In the genomic region with DNA sequence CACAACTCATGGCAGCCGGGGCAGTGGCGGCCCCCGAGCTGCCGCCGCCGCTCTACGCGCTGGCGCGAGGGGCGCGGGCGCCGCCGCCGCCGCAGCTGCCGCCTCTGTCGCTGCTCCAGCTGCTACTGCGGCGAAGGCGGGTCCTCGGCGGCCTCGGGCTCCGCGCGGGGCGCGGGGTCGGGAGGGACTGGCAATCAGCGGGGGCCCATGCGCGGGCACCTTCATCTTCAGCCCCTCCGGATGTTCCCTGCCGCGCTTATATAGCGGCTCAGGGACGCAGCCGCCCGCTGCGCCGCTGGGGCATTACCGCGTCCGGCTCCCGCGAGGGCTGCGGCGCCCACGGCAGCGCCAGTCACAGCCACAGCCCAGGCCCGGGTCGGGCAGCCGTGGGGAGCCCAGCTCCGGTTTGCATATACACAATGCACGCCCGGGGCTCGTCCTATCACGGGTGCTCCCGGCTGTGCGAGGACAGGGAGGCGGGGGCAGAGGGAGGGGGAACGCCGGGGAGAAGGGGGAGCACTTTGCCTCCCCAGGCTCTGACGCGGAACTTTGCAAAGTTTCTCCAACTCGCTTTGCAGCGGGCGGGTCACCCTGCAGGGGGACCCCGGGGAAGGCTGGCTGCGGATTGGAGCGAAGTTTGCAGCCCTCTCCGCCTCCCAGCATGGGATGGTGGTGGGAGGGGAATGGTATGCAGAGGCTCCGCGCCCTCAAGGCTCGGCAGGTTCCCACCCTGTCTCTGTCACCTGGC, we compare ENCODE assay signal across 8 cellular contexts. TPM values are rescaled to one million over a fixed set of nuclear protein-coding genes. Genes with fewer than 3 reads are reported as not detected.
DNase-seq lines count a peak whose midpoint lies in the region; ATAC-seq lines count a peak whose summit lies in the region.

A gene with protein sequence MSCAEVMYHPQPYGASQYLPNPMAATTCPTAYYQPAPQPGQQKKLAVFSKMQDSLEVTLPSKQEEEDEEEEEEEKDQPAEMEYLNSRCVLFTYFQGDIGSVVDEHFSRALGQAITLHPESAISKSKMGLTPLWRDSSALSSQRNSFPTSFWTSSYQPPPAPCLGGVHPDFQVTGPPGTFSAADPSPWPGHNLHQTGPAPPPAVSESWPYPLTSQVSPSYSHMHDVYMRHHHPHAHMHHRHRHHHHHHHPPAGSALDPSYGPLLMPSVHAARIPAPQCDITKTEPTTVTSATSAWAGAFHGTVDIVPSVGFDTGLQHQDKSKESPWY (minus strand): TSS at position 416 of the 748 bp plus-strand sequence. CDS start 406 bp downstream, at position 10.

- no peak within 1 kb of the TSS for H3K27ac Mint-ChIP-seq in T-helper 2 cell treated with Interferon-gamma antibody and Interleukin-4, amounts not matched to agents 5 μg/mL and 100 μg/mL, for 36 hours

- H3K36me3 Mint-ChIP-seq in T-helper 2 cell treated with Interferon-gamma antibody and Interleukin-4, amounts not matched to agents 5 μg/mL and 100 μg/mL, for 36 hours (ENCODE audit: low read depth), result no peaks in the 10 kb centered on the region

- H3K4me1 ChIP-seq in aorta (ENCODE audit: control insufficient read depth in 1 of 2, insufficient read depth in 2 of 2, low read length in 2 of 2), result peaks cover 1 to 3% of the 10 kb centered on the region in 2 donors

- intact Hi-C loops in aorta (cut with DNase I), result loop anchor here (5.0 kb wide), 2 partner anchors 96 to 199 kb away; no protein-coding TSS in a partner anchor

- H3K4me3 ChIP-seq in aorta (ENCODE audit: low read length in 2 of 2), result peak within 1 kb of the TSS; percentile 80 to 89

- ATAC-seq in HG02759 (IDR thresholded peaks at IDR 0.05; ENCODE audit: unreplicated experiment) (peak; percentile 62), aorta (ENCODE audit: low FRiP score) (peak; percentile 89)

- WGBS in aorta, 2 donors, result 0% methylated on average over 62 to 77 of the region's 77 CpGs

- H3K9me3 Mint-ChIP-seq in T-helper 2 cell treated with Interferon-gamma antibody and Interleukin-4, amounts not matched to agents 5 μg/mL and 100 μg/mL, for 36 hours, result no peaks in the 10 kb centered on the region

- no peaks in the 10 kb centered on the region for H3K27me3 ChIP-seq in aorta (ENCODE audit: control insufficient read depth in 1 of 2, insufficient read depth in 2 of 2, low read length in 1 of 2)

- no peaks in the 10 kb centered on the region for H3K9me3 ChIP-seq in aorta (ENCODE audit: control insufficient read depth, low read length)

- H3K36me3 ChIP-seq in aorta (ENCODE audit: control insufficient read depth in 1 of 2, insufficient read depth in 2 of 2, low read length in 1 of 2), result no peaks in the 10 kb centered on the region

- peak within 1 kb of the TSS; percentile 47 to 87 for H3K27ac ChIP-seq in aorta (ENCODE audit: low read depth in 1 of 2, low read length in 2 of 2)

- peak within 1 kb of the TSS; percentile 47 for H3K4me3 Mint-ChIP-seq in T-helper 2 cell treated with Interferon-gamma antibody and Interleukin-4, amounts not matched to agents 5 μg/mL and 100 μg/mL, for 36 hours

- peaks cover 36% of the 10 kb centered on the region for H3K27me3 Mint-ChIP-seq in T-helper 2 cell treated with Interferon-gamma antibody and Interleukin-4, amounts not matched to agents 5 μg/mL and 100 μg/mL, for 36 hours (ENCODE audit: low read depth)

- DNase-seq in EL, result peak; percentile 92
- DNase-seq in T-helper 2 cell treated with Interferon-gamma antibody and Interleukin-4, amounts not matched to agents 5 μg/mL and 100 μg/mL, for 36 hours (ENCODE audit: low spot score), result no peak
- peak; percentile 96 for DNase-seq in fibroblast of gingiva (ENCODE audit: low read depth)
- DNase-seq in myocyte (ENCODE audit: low read depth), result peak; percentile 94
- peak; percentile 84 to 92 for DNase-seq in aorta
- no peak for DNase-seq in activated gamma-delta T cell (lab: John Stamatoyannopoulos, UW)
- DNase-seq in midbrain (lab: John Stamatoyannopoulos, UW), result no peak

- H3K4me1 Mint-ChIP-seq in T-helper 2 cell treated with Interferon-gamma antibody and Interleukin-4, amounts not matched to agents 5 μg/mL and 100 μg/mL, for 36 hours (ENCODE audit: low read depth), result no peaks in the 10 kb centered on the region

RNA-seq across cellular contexts. Expression of the gene that starts here (rescaled TPM):
- total RNA-seq in myocyte, result 63.1 and 69.8 TPM in 2 replicates
- polyA plus RNA-seq in myocyte (2012), result 44.8 TPM
- total RNA-seq in aorta, result 100 to 1,000 TPM in 1 of 2 donors, 10 to 100 TPM in 1; 49.8 to 155 TPM
- polyA plus RNA-seq in aorta, result 10 to 100 TPM; 10.8 to 11.2 TPM

Comparison
In these comparisons a context has a peak if more than half of its experiments do, and no peak if none do; other contexts are left out.
1. DNase-seq: peak in EL (single experiment), fibroblast of gingiva (single experiment), myocyte (single experiment) and aorta (2 of 2); none in T-helper 2 cell treated with Interferon-gamma antibody and Interleukin-4, amounts not matched to agents 5 μg/mL and 100 μg/mL, for 36 hours (single experiment), activated gamma-delta T cell (single experiment) and midbrain (single experiment).